ENCODE assay signal across 1 cellular context in genomic region chr10:97498076-97498840, GRCh38.
A peak's percentile ranks its signal among the peaks of the same experiment; 100 is the strongest.
TF ChIP-seq lines count a peak whose summit lies in the region.

Gene MMS19 (minus strand): TSS chr10:97498422. CDS start chr10:97498384, 38 bp downstream.

TF ChIP-seq in HepG2, 621 proteins besides CTCF, POLR2A, EP300 and RAD21 (continued from another document and continues in another):
- TF ChIP-seq HOMEZ (CRISPR knock-in tag; IDR thresholded peaks at IDR 0.05; ENCODE audit: low read depth) (no peak), CREBL2 (CRISPR knock-in tag; IDR thresholded peaks at IDR 0.05; ENCODE audit: borderline replicate concordance) (no peak; the same call in 1 of the 2 replicates), ZNF589 (CRISPR knock-in tag; conservative IDR thresholded peaks at IDR 0.05) (0 out of 2 replicates have a peak, but pooled peaks have one; percentile 84), ZFP37 (CRISPR knock-in tag; IDR thresholded peaks at IDR 0.05; ENCODE audit: borderline replicate concordance) (no peak; the same call in 1 of the 2 replicates), SMAD1 (CRISPR knock-in tag; IDR thresholded peaks at IDR 0.05; ENCODE audit: borderline replicate concordance, low read depth) (no peak), ZNF556 (CRISPR knock-in tag; IDR thresholded peaks at IDR 0.05; ENCODE audit: borderline replicate concordance) (0 out of 2 replicates have a peak, but pooled peaks have one; percentile 55), ZNF484 (CRISPR knock-in tag; IDR thresholded peaks at IDR 0.05; ENCODE audit: borderline replicate concordance, low read depth) (no peak), ASH2L (IDR thresholded peaks at IDR 0.05; ENCODE audit: insufficient read length, low read depth, low read length) (peak; percentile 34), PAX8 (CRISPR knock-in tag; IDR thresholded peaks at IDR 0.05; ENCODE audit: borderline replicate concordance) (no peak), ZNF34 (CRISPR knock-in tag; IDR thresholded peaks at IDR 0.05; ENCODE audit: borderline replicate concordance) (0 out of 2 replicates have a peak, but pooled peaks have one; percentile 26), FLYWCH1 (CRISPR knock-in tag; IDR thresholded peaks at IDR 0.05) (no peak), NRL (CRISPR knock-in tag; IDR thresholded peaks at IDR 0.05; ENCODE audit: borderline replicate concordance) (no peak; the same call in 1 of the 2 replicates), ZNF501 (CRISPR knock-in tag; IDR thresholded peaks at IDR 0.05) (peak; percentile 90), MAX (IDR thresholded peaks at IDR 0.05) (peak; percentile 77), ATM (IDR thresholded peaks at IDR 0.05; ENCODE audit: borderline replicate concordance) (no peak), SP4 (CRISPR knock-in tag; IDR thresholded peaks at IDR 0.05) (peak; percentile 94), BHLHE40 (IDR thresholded peaks at IDR 0.05; ENCODE audit: low read length) (peak; percentile 95), TAF1 (CRISPR knock-in tag; IDR thresholded peaks at IDR 0.05) (peak; percentile 94), TBP (CRISPR knock-in tag; IDR thresholded peaks at IDR 0.05) (0 out of 2 replicates have a peak, but pooled peaks have one; percentile 3), PATZ1 (CRISPR knock-in tag; IDR thresholded peaks at IDR 0.05) (no peak), AKNA (CRISPR knock-in tag; IDR thresholded peaks at IDR 0.05; ENCODE audit: borderline replicate concordance) (no peak), ZNF567 (CRISPR knock-in tag; IDR thresholded peaks at IDR 0.05; ENCODE audit: borderline replicate concordance) (no peak), ZNF597 (CRISPR knock-in tag; IDR thresholded peaks at IDR 0.05) (no peak), ZNF761 (CRISPR knock-in tag; conservative IDR thresholded peaks at IDR 0.05) (0 out of 2 replicates have a peak, but pooled peaks have one; percentile 70), NKX3-1 (CRISPR knock-in tag; IDR thresholded peaks at IDR 0.05) (no peak), XRCC5 (optimal IDR thresholded peaks at IDR 0.05; ENCODE audit: low read length) (no peak), ZNF513 (CRISPR knock-in tag; conservative IDR thresholded peaks at IDR 0.05) (no peak), ELF1 (CRISPR knock-in tag; IDR thresholded peaks at IDR 0.05) (peak; percentile 47), LRRFIP1 (CRISPR knock-in tag; conservative IDR thresholded peaks at IDR 0.05) (no peak; the same call in 1 of the 2 replicates), ISX (CRISPR knock-in tag; conservative IDR thresholded peaks at IDR 0.05) (no peak), TFAP4 (IDR thresholded peaks at IDR 0.05; ENCODE audit: borderline replicate concordance, low read depth) (no peak), ZBTB14 (CRISPR knock-in tag; IDR thresholded peaks at IDR 0.05) (no peak), ZFY (CRISPR knock-in tag; IDR thresholded peaks at IDR 0.05) (peak; percentile 77), NFKBIZ (CRISPR knock-in tag; IDR thresholded peaks at IDR 0.05) (0 out of 2 replicates have a peak, but pooled peaks have one; percentile 50), ELK4 (CRISPR knock-in tag; IDR thresholded peaks at IDR 0.05; ENCODE audit: borderline replicate concordance) (no peak), THAP8 (CRISPR knock-in tag; IDR thresholded peaks at IDR 0.05; ENCODE audit: borderline replicate concordance) (no peak), ZNF20 (CRISPR knock-in tag; IDR thresholded peaks at IDR 0.05) (no peak), SETDB1 (CRISPR knock-in tag; IDR thresholded peaks at IDR 0.05; ENCODE audit: borderline replicate concordance) (no peak)
